12 cellular contexts compared by ENCODE assay signal in genomic region chr4:17556498-17556897, GRCh38. TPM values are rescaled to one million over a fixed set of nuclear protein-coding genes. Genes with fewer than 3 reads are reported as not detected.
"Had no signal": no experiment of that assay in that cellular context is flagged by ENCODE, and none has a peak within 500 bp of the region (broad histone marks: within the 10 kb centered on the region; RNA-seq: fewer than 3 reads in every experiment).

No MANE protein-coding gene starts in this region.

- FAIRE-seq: H1, H54 had no signal

- ATAC-seq: GM23338, HCT116 had no signal

- H3K4me1 ChIP-seq: HAP-1 had no signal

- H3K9ac ChIP-seq: GM23248 had no signal

- H3K9me3 ChIP-seq: HAP-1 had no signal

- H3K4me2 ChIP-seq: GM23338 had no signal

- H3K4me3 ChIP-seq: GM23248, GM23338, HAP-1 had no signal

- H3K36me3 ChIP-seq: HAP-1 had no signal

- H2AFZ ChIP-seq: GM23248 had no signal

- H3K27ac ChIP-seq: GM23248 had no signal

- DNase-seq: GM23248, GOT3, H7, H9, HCEC 1CT, HFFc6 had no signal

RNA-seq across cellular contexts. Expression of gene CLRN2, which starts 41.5 kb away (rescaled TPM):
- total RNA-seq: GM23248, GM23338, H1, H4, H7, H9, HFFc6 had no signal
- polyA plus RNA-seq: GM23248, GM23338, H1 had no signal
